In the genomic region with DNA sequence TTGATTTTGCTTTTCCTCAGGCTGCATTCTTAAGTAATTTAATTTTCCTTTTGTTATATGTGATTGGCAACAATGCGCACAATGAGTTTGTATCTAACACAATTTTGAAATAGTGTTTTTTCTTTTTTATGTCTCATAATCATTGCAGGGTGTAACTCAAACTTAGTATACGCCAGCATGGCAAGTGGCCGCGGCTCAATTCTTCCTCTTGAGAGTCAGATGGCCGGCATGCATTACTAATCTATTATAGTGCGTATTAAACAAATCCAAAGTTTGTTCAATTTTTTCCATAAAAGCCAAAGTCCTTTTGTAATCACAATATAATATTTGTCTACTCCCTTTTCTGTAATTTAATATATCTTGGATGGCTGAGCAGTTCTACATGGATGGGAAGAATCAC, we compare ENCODE assay signal across 9 cellular contexts. TPM values are rescaled to one million over a fixed set of nuclear protein-coding genes. Genes with fewer than 3 reads are reported as not detected.
"Had no signal": no experiment of that assay in that cellular context is flagged by ENCODE, and none has a peak within 500 bp of the region (broad histone marks: within the 10 kb centered on the region; RNA-seq: fewer than 3 reads in every experiment).

No MANE protein-coding gene starts in this region.

- ATAC-seq: HCT116, HepG2 had no signal

- H2AFZ ChIP-seq: GM23248 had no signal

- H3K4me3 ChIP-seq: GM23248, HAP-1 had no signal

- DNase-seq: GM23248, GOT3, H7, HFFc6 had no signal

- H3K9ac ChIP-seq: GM23248 had no signal

- H3K4me1 ChIP-seq: HAP-1 had no signal

- H3K9me3 ChIP-seq: HAP-1 had no signal

- H3K27ac ChIP-seq: GM23248, HL-60 had no signal

- H3K36me3 ChIP-seq: HAP-1 had no signal

RNA-seq across cellular contexts. Expression of a gene that starts 12.6 kb away (rescaled TPM):
- total RNA-seq: HFFc6 had no signal

RNA-seq across cellular contexts. Expression of a gene that starts 16.4 kb away (rescaled TPM):
- total RNA-seq: H7, HFFc6 had no signal
- polyA plus RNA-seq: IgD-negative memory B cell had no signal
